ENCODE assay signal across 8 cellular contexts in the genomic region with DNA sequence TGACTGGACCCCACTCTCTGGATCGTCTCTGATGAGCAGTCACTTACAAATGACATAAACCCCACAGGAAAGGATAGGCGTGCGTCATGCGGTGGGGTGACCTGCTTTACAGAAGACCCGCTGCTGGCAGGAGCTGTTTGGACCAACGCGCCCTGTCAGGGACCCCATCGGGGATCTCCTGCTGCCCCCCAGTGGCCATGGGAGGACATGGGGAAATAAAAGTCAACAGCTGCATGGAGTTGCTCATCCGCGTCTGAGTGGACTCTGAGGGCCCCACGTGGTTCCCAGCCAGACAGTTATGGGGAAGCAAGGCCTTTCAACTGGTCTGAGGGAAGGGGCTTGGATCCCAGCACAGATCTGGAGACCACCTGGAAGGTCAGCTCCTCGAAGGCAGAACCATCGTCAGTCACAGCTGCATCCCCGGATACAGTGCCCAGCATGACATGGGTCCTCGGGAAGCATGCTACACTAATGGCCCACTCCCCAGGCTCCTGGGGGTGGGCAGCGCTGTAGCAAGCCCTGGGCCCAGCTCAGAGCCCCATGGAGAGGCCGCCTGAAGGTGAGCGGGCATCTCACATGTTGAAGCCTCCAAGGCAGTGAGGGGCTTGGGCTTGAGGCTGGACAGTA. TPM values are rescaled to one million over a fixed set of nuclear protein-coding genes. Genes with fewer than 3 reads are reported as not detected.
DNase-seq lines count a peak whose midpoint lies in the region; ATAC-seq and TF ChIP-seq lines count a peak whose summit lies in the region.
"Had no signal": no experiment of that assay in that cellular context is flagged by ENCODE, and none has a peak within 500 bp of the region (broad histone marks: within the 10 kb centered on the region; RNA-seq: fewer than 3 reads in every experiment).

No MANE protein-coding gene starts in this region.

- ATAC-seq in foreskin keratinocyte (peak; percentile 80), omental fat pad (ENCODE audit: low FRiP score) (peak; percentile 76)

- H3K36me3 Mint-ChIP-seq in activated T-helper 2 cell treated with anti-CD3 and anti-CD28 coated beads, Interferon-gamma antibody, Interleukin-2, Interleukin-4, amounts not matched to agents 10 μg/mL and 5 μg/mL and 100 μg/mL, durations not matched to agents 14 hours and 24 hours and 36 hours (ENCODE audit: low read depth): no peaks in the 10 kb centered on the region

- peaks cover 15% of the 10 kb centered on the region for H3K4me1 Mint-ChIP-seq in activated T-helper 2 cell treated with anti-CD3 and anti-CD28 coated beads, Interferon-gamma antibody, Interleukin-2, Interleukin-4, amounts not matched to agents 10 μg/mL and 5 μg/mL and 100 μg/mL, durations not matched to agents 14 hours and 24 hours and 36 hours (ENCODE audit: low read depth)

- intact Hi-C loops in activated T-helper 2 cell treated with anti-CD3 and anti-CD28 coated beads, Interferon-gamma antibody, Interleukin-2, Interleukin-4, amounts not matched to agents 10 μg/mL and 5 μg/mL and 100 μg/mL, durations not matched to agents 14 hours and 24 hours and 36 hours (cut with micrococcal nuclease): loop anchor here (1.0 to 5.0 kb wide), 2 partner anchors 42 to 204 kb away; no protein-coding TSS in a partner anchor

- H3K27me3 Mint-ChIP-seq in activated T-helper 2 cell treated with anti-CD3 and anti-CD28 coated beads, Interferon-gamma antibody, Interleukin-2, Interleukin-4, amounts not matched to agents 10 μg/mL and 5 μg/mL and 100 μg/mL, durations not matched to agents 14 hours and 24 hours and 36 hours (ENCODE audit: low read depth): no peaks in the 10 kb centered on the region

- no peak overlapping the region for H3K4me3 Mint-ChIP-seq in activated T-helper 2 cell treated with anti-CD3 and anti-CD28 coated beads, Interferon-gamma antibody, Interleukin-2, Interleukin-4, amounts not matched to agents 10 μg/mL and 5 μg/mL and 100 μg/mL, durations not matched to agents 14 hours and 24 hours and 36 hours (ENCODE audit: low read depth)

- TF ChIP-seq CTCF in GM13976 (IDR thresholded peaks at IDR 0.05; ENCODE audit: borderline replicate concordance, control extremely low read depth, extremely low read depth, insufficient read depth, missing control alignments): peak; percentile 85
- TF ChIP-seq CTCF in foreskin keratinocyte (conservative IDR thresholded peaks at IDR 0.05): peak; percentile 95
- peak in 2 of 3 donors; percentile 47 to 79 for TF ChIP-seq CTCF in omental fat pad (IDR thresholded peaks at IDR 0.05)

- in situ Hi-C loops in GM13976 (cut with MboI; ENCODE audit: low sequenced_read_pairs, unreplicated experiment): loop anchor here (25.0 kb wide), 1 partner anchor 453 kb away; no protein-coding TSS in a partner anchor

- no peaks in the 10 kb centered on the region for H3K27me3 ChIP-seq in foreskin keratinocyte

- no peaks in the 10 kb centered on the region for H3K9me3 Mint-ChIP-seq in activated T-helper 2 cell treated with anti-CD3 and anti-CD28 coated beads, Interferon-gamma antibody, Interleukin-2, Interleukin-4, amounts not matched to agents 10 μg/mL and 5 μg/mL and 100 μg/mL, durations not matched to agents 14 hours and 24 hours and 36 hours

- DNase-seq in GM13976 (ENCODE audit: low spot score) (peak; percentile 94), Kasumi-1 (lab: John Stamatoyannopoulos, UW) (peak; percentile 74 to 81), SHP77 treated with DMSO at 0.1 percent for 48 hours (lab: John Stamatoyannopoulos, UW) (peak; percentile 55), foreskin keratinocyte (peak; percentile 31 to 64), omental fat pad (ENCODE audit: low spot score) (peak; percentile 64), stromal cell of bone marrow (ENCODE audit: low read depth) (peak; percentile 75)
- peak; percentile 66 for DNase-seq in activated T-helper 2 cell treated with anti-CD3 and anti-CD28 coated beads, Interferon-gamma antibody, Interleukin-2, Interleukin-4, amounts not matched to agents 10 μg/mL and 5 μg/mL and 100 μg/mL, durations not matched to agents 14 hours and 24 hours and 36 hours (ENCODE audit: low spot score)

- no peak overlapping the region for H3K27ac Mint-ChIP-seq in activated T-helper 2 cell treated with anti-CD3 and anti-CD28 coated beads, Interferon-gamma antibody, Interleukin-2, Interleukin-4, amounts not matched to agents 10 μg/mL and 5 μg/mL and 100 μg/mL, durations not matched to agents 14 hours and 24 hours and 36 hours

- H3K4me1 ChIP-seq in foreskin keratinocyte: no peaks in the 10 kb centered on the region

- H3K27ac ChIP-seq in foreskin keratinocyte: no peak overlapping the region

RNA-seq across cellular contexts. Expression of gene PTH1R, which starts 32.1 kb away (rescaled TPM):
- total RNA-seq in activated T-helper 2 cell treated with anti-CD3 and anti-CD28 coated beads, Interferon-gamma antibody, Interleukin-2, Interleukin-4, amounts not matched to agents 10 μg/mL and 5 μg/mL and 100 μg/mL, durations not matched to agents 14 hours and 24 hours and 36 hours: not detected in 2 replicates
- not detected in 2 replicates for total RNA-seq in foreskin keratinocyte
- polyA plus RNA-seq in foreskin keratinocyte: not detected in 2 replicates
- total RNA-seq in omental fat pad: 10 to 100 TPM; 16.1 to 32.3 (median 17.9) TPM
- total RNA-seq: mononuclear cell had no signal

RNA-seq across cellular contexts. Expression of gene MYL3, which starts 46.4 kb away (rescaled TPM):
- total RNA-seq in activated T-helper 2 cell treated with anti-CD3 and anti-CD28 coated beads, Interferon-gamma antibody, Interleukin-2, Interleukin-4, amounts not matched to agents 10 μg/mL and 5 μg/mL and 100 μg/mL, durations not matched to agents 14 hours and 24 hours and 36 hours: not detected in 2 replicates
- total RNA-seq in foreskin keratinocyte (not detected in 2 replicates), omental fat pad (10 to 100 TPM in 1 of 4 donors, 1 to 10 TPM in 3; 3.9 to 11.7 (median 5.0) TPM)
- polyA plus RNA-seq in foreskin keratinocyte: not detected in 2 replicates
- total RNA-seq: mononuclear cell had no signal

Comparison
In these comparisons a context has a peak if more than half of its experiments do, and no peak if none do; other contexts are left out.
1. RNA of gene PTH1R, which starts 32.1 kb away (total RNA-seq): 16.1 to 32.3 TPM in omental fat pad; not detected in activated T-helper 2 cell treated with anti-CD3 and anti-CD28 coated beads, Interferon-gamma antibody, Interleukin-2, Interleukin-4, amounts not matched to agents 10 μg/mL and 5 μg/mL and 100 μg/mL, durations not matched to agents 14 hours and 24 hours and 36 hours and not detected in foreskin keratinocyte; every median in the first group is over 10 times any median in the second.
2. Peak in every context shown above with its lines, with median percentiles within 50 percentile points of each other: DNase-seq and CTCF ChIP-seq.